In the genomic region with DNA sequence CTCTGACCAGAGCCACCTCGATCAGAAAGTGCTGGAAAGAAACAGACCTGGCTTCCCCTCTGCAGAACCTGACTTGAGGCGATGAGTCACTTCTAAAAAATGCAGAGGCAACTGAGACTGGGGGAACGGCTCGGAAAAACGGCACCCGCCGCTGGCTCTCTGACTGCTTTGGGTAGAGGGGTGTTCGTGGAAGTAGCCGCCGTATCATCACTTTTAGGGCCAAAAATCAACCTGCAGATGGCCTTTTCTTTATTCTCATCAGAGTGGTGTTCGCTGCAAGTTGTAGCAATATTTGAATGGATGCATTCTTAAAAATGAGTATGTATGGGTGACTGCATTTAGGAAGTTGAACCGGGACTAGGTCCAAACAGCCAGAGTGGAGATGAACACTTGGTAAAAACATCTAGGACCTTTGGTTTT, we compare ENCODE assay signal across 8 cellular contexts. TPM values are rescaled to one million over a fixed set of nuclear protein-coding genes. Genes with fewer than 3 reads are reported as not detected.
A peak's percentile ranks its signal among the peaks of the same experiment; 100 is the strongest.
DNase-seq lines count a peak whose midpoint lies in the region; ATAC-seq and TF ChIP-seq lines count a peak whose summit lies in the region.

No MANE protein-coding gene starts in this region.

- no peak for ATAC-seq in natural killer cell treated with Interleukin-12 subunit alpha and Interleukin-12 subunit beta and Interleukin-15 and Interleukin-18, amount 100 ng/mL, for 72 hours
- ATAC-seq in HG03045 (IDR thresholded peaks at IDR 0.05; ENCODE audit: unreplicated experiment) (no peak), HG02870 (IDR thresholded peaks at IDR 0.05; ENCODE audit: unreplicated experiment) (no peak)

- H3K4me3 ChIP-seq in WI38 (ENCODE audit: low read depth, low read length) (peak overlapping the region; percentile 74), fibroblast of the aortic adventitia (ENCODE audit: low read depth, low read length) (peak overlapping the region; percentile 64), BE2C (ENCODE audit: low read depth, low read length) (no peak overlapping the region; the same call in 1 of the 2 replicates)

- H3K9me3 ChIP-seq in BE2C, result no peaks in the 10 kb centered on the region

- no peaks in the 10 kb centered on the region for H3K4me1 ChIP-seq in BE2C

- H3K36me3 ChIP-seq in BE2C, result no peaks in the 10 kb centered on the region

- TF ChIP-seq CTCF in C4-2B (conservative IDR thresholded peaks at IDR 0.05) (no peak), WI38 (IDR thresholded peaks at IDR 0.05; ENCODE audit: low read depth, low read length) (no peak), fibroblast of the aortic adventitia (IDR thresholded peaks at IDR 0.05; ENCODE audit: insufficient read depth, low read length) (no peak), BE2C (IDR thresholded peaks at IDR 0.05; ENCODE audit: low read depth, low read length) (no peak)

- H3K4me3 Mint-ChIP-seq in natural killer cell treated with Interleukin-12 subunit alpha and Interleukin-12 subunit beta and Interleukin-15 and Interleukin-18, amount 100 ng/mL, for 72 hours, result peak overlapping the region; percentile 14

- H3K36me3 Mint-ChIP-seq in natural killer cell treated with Interleukin-12 subunit alpha and Interleukin-12 subunit beta and Interleukin-15 and Interleukin-18, amount 100 ng/mL, for 72 hours, result no peaks in the 10 kb centered on the region

- H3K9me3 Mint-ChIP-seq in natural killer cell treated with Interleukin-12 subunit alpha and Interleukin-12 subunit beta and Interleukin-15 and Interleukin-18, amount 100 ng/mL, for 72 hours, result no peaks in the 10 kb centered on the region

- no peak overlapping the region for H3K27ac Mint-ChIP-seq in natural killer cell treated with Interleukin-12 subunit alpha and Interleukin-12 subunit beta and Interleukin-15 and Interleukin-18, amount 100 ng/mL, for 72 hours

- H3K4me1 Mint-ChIP-seq in natural killer cell treated with Interleukin-12 subunit alpha and Interleukin-12 subunit beta and Interleukin-15 and Interleukin-18, amount 100 ng/mL, for 72 hours (ENCODE audit: low read depth in 2 of 2), result peaks cover 0 to 5% of the 10 kb centered on the region in 2 donors

- peak overlapping the region; percentile 91 for H3K27ac ChIP-seq in C4-2B

- H3K27me3 Mint-ChIP-seq in natural killer cell treated with Interleukin-12 subunit alpha and Interleukin-12 subunit beta and Interleukin-15 and Interleukin-18, amount 100 ng/mL, for 72 hours, result peaks cover 36 to 55% of the 10 kb centered on the region in 2 donors

- peak; percentile 78 for DNase-seq in HT1080 (ENCODE audit: low read depth)
- DNase-seq in fibroblast of the aortic adventitia (ENCODE audit: low read depth), result peak; percentile 55
- no peak for DNase-seq in natural killer cell treated with Interleukin-12 subunit alpha and Interleukin-12 subunit beta and Interleukin-15 and Interleukin-18, amount 100 ng/mL, for 72 hours (ENCODE audit: low spot score)
- DNase-seq in BE2C, result no peak

- peaks cover 25% of the 10 kb centered on the region for H3K27me3 ChIP-seq in BE2C

RNA-seq across cellular contexts. Expression of a gene that starts 0.8 kb away (rescaled TPM):
- total RNA-seq in HT1080 (2014; rRNA removed; shearing (Covaris generic)), result 8.2 and 8.4 TPM in 2 replicates
- polyA plus RNA-seq in HT1080 (2015; cell fraction: cytosol; rRNA removed), result 14.3 and 18.6 TPM in 2 replicates
- polyA plus RNA-seq in HT1080 (2015; cell fraction: nucleus; rRNA removed), result 17.6 and 18.1 TPM in 2 replicates
- total RNA-seq in fibroblast of the aortic adventitia (ENCODE audit: low replicate concordance), result 6.5 and 8.7 TPM in 2 replicates
- not detected for total RNA-seq in natural killer cell treated with Interleukin-12 subunit alpha and Interleukin-12 subunit beta and Interleukin-15 and Interleukin-18, amount 100 ng/mL, for 72 hours
- polyA plus RNA-seq in BE2C (2012; ENCODE audit: insufficient read depth, insufficient read length, low read depth), result not detected

Comparison
In these comparisons a context has a peak if more than half of its experiments do, and no peak if none do; other contexts are left out.
1. DNase-seq: peak in HT1080 (single experiment) and fibroblast of the aortic adventitia (single experiment); none in natural killer cell treated with Interleukin-12 subunit alpha and Interleukin-12 subunit beta and Interleukin-15 and Interleukin-18, amount 100 ng/mL, for 72 hours (single experiment) and BE2C (single experiment).